Comparison of ENCODE assay signal across 9 cellular contexts in genomic region chr3:69200384-69201068, GRCh38.
DNase-seq lines count a peak whose midpoint lies in the region; ATAC-seq and TF ChIP-seq lines count a peak whose summit lies in the region.
"Had no signal": no experiment of that assay in that cellular context is flagged by ENCODE, and none has a peak within 500 bp of the region (broad histone marks: within the 10 kb centered on the region; RNA-seq: fewer than 3 reads in every experiment).

No MANE protein-coding gene starts in this region.

- TF ChIP-seq CTCF in Panc1 (IDR thresholded peaks at IDR 0.05) = no peak
- TF ChIP-seq CTCF in mammary epithelial cell (conservative IDR thresholded peaks at IDR 0.05 in 1 of 2, IDR thresholded peaks at IDR 0.05 in 1 of 2; ENCODE audit: extremely low read depth in 1 of 2, insufficient read depth in 1 of 2, low read depth in 1 of 2, low read length in 2 of 2) = no peak
- no peak for TF ChIP-seq CTCF in left lung (IDR thresholded peaks at IDR 0.05)

- in situ Hi-C loops in Panc1 (cut with HindIII; ENCODE audit: low pct_unique_long_range_greater_than_20kb, low sequenced_read_pairs) (no loop called here), mammary epithelial cell (cut with MboI; ENCODE audit: low sequenced_read_pairs in 2 of 2) (no loop called here)

- H3K4me1 ChIP-seq in ES-I3 (ENCODE audit: insufficient read depth, low read length) (peaks cover 13% of the 10 kb centered on the region), Panc1 (ENCODE audit: control insufficient read depth, insufficient read depth, low read length) (0 out of 2 replicates have a peak, but pooled peaks cover 3% of the 10 kb centered on the region), mammary epithelial cell (ENCODE audit: insufficient read depth, low read length) (peaks cover 30% of the 10 kb centered on the region), left lung (peaks cover 0 to 27% of the 10 kb centered on the region in 2 donors)

- peak overlapping the region; percentile 52 for H2AFZ ChIP-seq in mammary epithelial cell (ENCODE audit: low read depth, low read length)

- WGBS in mammary epithelial cell (ENCODE audit: low coverage, missing lambda C conversion rate) = 77% methylated on average over 7 of the region's 10 CpGs

- H3K9ac ChIP-seq in ES-I3 (ENCODE audit: low read depth, low read length) (peak overlapping the region; percentile 28; the same call in 1 of the 2 replicates), mammary epithelial cell (ENCODE audit: insufficient read depth, low read length) (no peak overlapping the region)

- DNase-seq in Panc1 (ENCODE audit: low read depth, low spot score) = no peak
- peak; percentile 83 for DNase-seq in mammary epithelial cell
- no peak for DNase-seq in left lung
- peak; percentile 14 for DNase-seq in stimulated activated CD8-positive, alpha-beta memory T cell treated with anti-CD3 and anti-CD28 coated beads, Interleukin-12 subunit alpha, Interleukin-12 subunit beta, amount 100 ng/mL, for 24 hours (ENCODE audit: extremely low read depth)
- DNase-seq in RKO (ENCODE audit: low spot score) = no peak
- DNase-seq in middle frontal gyrus (ENCODE audit: extremely low spot score, low spot score) = no peak
- DNase-seq: naive B cell had no signal

- peak overlapping the region; percentile 65 for H3K4me2 ChIP-seq in mammary epithelial cell (ENCODE audit: insufficient read depth, low read depth, low read length)

- BruUV-seq in Panc1 (replicated peaks; lab: Mats Ljungman, UMichigan) = no TSS peak
- no TSS peak for BruUV-seq in mammary epithelial cell (replicated peaks; lab: Mats Ljungman, UMichigan)

- dilution Hi-C loops in mammary epithelial cell (cut with HindIII; ENCODE audit: low sequenced_read_pairs) = no loop called here

- no peaks in the 10 kb centered on the region for H4K20me1 ChIP-seq in mammary epithelial cell (ENCODE audit: insufficient read depth, low read length)

- H3K36me3 ChIP-seq in ES-I3 (ENCODE audit: insufficient read depth, low read length) = no peaks in the 10 kb centered on the region; the same call in 1 of the 2 replicates
- no peaks in the 10 kb centered on the region for H3K36me3 ChIP-seq in Panc1 (ENCODE audit: control insufficient read depth, insufficient read depth, low read length)
- peaks cover 8% of the 10 kb centered on the region for H3K36me3 ChIP-seq in mammary epithelial cell (ENCODE audit: insufficient read depth, low read length)
- peaks cover 0 to 11% of the 10 kb centered on the region in 2 donors for H3K36me3 ChIP-seq in left lung

- no peak overlapping the region for H3K27ac ChIP-seq in Panc1 (ENCODE audit: low read length)
- peak overlapping the region; percentile 23 for H3K27ac ChIP-seq in mammary epithelial cell (ENCODE audit: insufficient read depth, low read depth, low read length)
- H3K27ac ChIP-seq in left lung = peak overlapping the region; percentile 9 to 71

- H3K9me3 ChIP-seq in ES-I3 (ENCODE audit: control insufficient read depth, insufficient read depth, low read length) = no peaks in the 10 kb centered on the region
- H3K9me3 ChIP-seq in Panc1 (ENCODE audit: control insufficient read depth, insufficient read depth, low read depth, low read length) = no peaks in the 10 kb centered on the region
- no peaks in the 10 kb centered on the region for H3K9me3 ChIP-seq in mammary epithelial cell (replicated peaks; ENCODE audit: insufficient read depth, low read length)
- no peaks in the 10 kb centered on the region for H3K9me3 ChIP-seq in left lung

- peak overlapping the region; percentile 38 to 69; a peak in 3 of 4 replicates for H3K4me3 ChIP-seq in Panc1 (ENCODE audit: low read depth in 2 of 2, low read length in 2 of 2)
- peak overlapping the region in 2 of 3 experiments; percentile 4 to 33 for H3K4me3 ChIP-seq in mammary epithelial cell (replicated peaks in 1 of 3; ENCODE audit: insufficient read depth in 1 of 3, low read depth in 2 of 3, low read length in 3 of 3)
- peak overlapping the region in 1 of 2 donors; percentile 28 for H3K4me3 ChIP-seq in left lung

- intact Hi-C loops in Panc1 (cut with micrococcal nuclease; ENCODE audit: unreplicated experiment) = no loop called here
- intact Hi-C loops in mammary epithelial cell (cut with micrococcal nuclease) = no loop called here
- intact Hi-C loops in left lung (cut with DNase I) = no loop called here

- CTCF ChIA-PET in Panc1 (lab: Charles Lee) (no interaction called here), mammary epithelial cell (lab: Charles Lee; ENCODE audit: low non-redundant PET) (no interaction called here)

- H3K27me3 ChIP-seq in Panc1 (ENCODE audit: control insufficient read depth, insufficient read depth, low read length) (no peaks in the 10 kb centered on the region), mammary epithelial cell (ENCODE audit: insufficient read depth, low read length) (no peaks in the 10 kb centered on the region), left lung (no peaks in the 10 kb centered on the region)

- ATAC-seq in Panc1 = peak; percentile 44
- ATAC-seq in left lung = peak; percentile 85
- no peak for ATAC-seq in GM21576 (IDR thresholded peaks at IDR 0.05; ENCODE audit: unreplicated experiment)

- POLR2A ChIA-PET in Panc1 (lab: Charles Lee) = no interaction called here

- no peaks in the 10 kb centered on the region for H3K79me2 ChIP-seq in mammary epithelial cell (ENCODE audit: insufficient read depth, low read length)

Comparison
In these comparisons a context has a peak if more than half of its experiments do, and no peak if none do; other contexts are left out.
1. DNase-seq: peak in mammary epithelial cell (single experiment) and stimulated activated CD8-positive, alpha-beta memory T cell treated with anti-CD3 and anti-CD28 coated beads, Interleukin-12 subunit alpha, Interleukin-12 subunit beta, amount 100 ng/mL, for 24 hours (single experiment); none in Panc1 (single experiment), left lung (0 of 2), RKO (single experiment) and middle frontal gyrus (single experiment).